1 cellular context compared by ENCODE assay signal in genomic region chr10:19819419-19820033, GRCh38.
TF ChIP-seq lines count a peak whose summit lies in the region.

No MANE protein-coding gene starts in this region.

TF ChIP-seq in SK-N-SH, 30 proteins besides CTCF, POLR2A, EP300 and RAD21 (continued from another document):
- TF ChIP-seq NRF1 (IDR thresholded peaks at IDR 0.05; ENCODE audit: low read depth, low read length), result no peak
- TF ChIP-seq, protein P1, sequence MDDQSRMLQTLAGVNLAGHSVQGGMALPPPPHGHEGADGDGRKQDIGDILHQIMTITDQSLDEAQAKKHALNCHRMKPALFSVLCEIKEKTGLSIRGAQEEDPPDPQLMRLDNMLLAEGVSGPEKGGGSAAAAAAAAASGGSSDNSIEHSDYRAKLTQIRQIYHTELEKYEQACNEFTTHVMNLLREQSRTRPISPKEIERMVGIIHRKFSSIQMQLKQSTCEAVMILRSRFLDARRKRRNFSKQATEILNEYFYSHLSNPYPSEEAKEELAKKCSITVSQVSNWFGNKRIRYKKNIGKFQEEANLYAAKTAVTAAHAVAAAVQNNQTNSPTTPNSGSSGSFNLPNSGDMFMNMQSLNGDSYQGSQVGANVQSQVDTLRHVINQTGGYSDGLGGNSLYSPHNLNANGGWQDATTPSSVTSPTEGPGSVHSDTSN (IDR thresholded peaks at IDR 0.05), result no peak
- TF ChIP-seq, protein P2, sequence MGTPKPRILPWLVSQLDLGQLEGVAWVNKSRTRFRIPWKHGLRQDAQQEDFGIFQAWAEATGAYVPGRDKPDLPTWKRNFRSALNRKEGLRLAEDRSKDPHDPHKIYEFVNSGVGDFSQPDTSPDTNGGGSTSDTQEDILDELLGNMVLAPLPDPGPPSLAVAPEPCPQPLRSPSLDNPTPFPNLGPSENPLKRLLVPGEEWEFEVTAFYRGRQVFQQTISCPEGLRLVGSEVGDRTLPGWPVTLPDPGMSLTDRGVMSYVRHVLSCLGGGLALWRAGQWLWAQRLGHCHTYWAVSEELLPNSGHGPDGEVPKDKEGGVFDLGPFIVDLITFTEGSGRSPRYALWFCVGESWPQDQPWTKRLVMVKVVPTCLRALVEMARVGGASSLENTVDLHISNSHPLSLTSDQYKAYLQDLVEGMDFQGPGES (IDR thresholded peaks at IDR 0.05; ENCODE audit: low read depth, low read length), result no peak
- no peak for TF ChIP-seq GATA2 (CRISPR knock-in tag; IDR thresholded peaks at IDR 0.05)
- no peak for TF ChIP-seq CHD2 (IDR thresholded peaks at IDR 0.05; ENCODE audit: low read length, partially characterized antibody)
- no peak for TF ChIP-seq YY1 (IDR thresholded peaks at IDR 0.05; ENCODE audit: low read depth)
- no peak for TF ChIP-seq EZH2phosphoT487 (IDR thresholded peaks at IDR 0.05; ENCODE audit: borderline replicate concordance, low read depth)
- TF ChIP-seq RXRA (IDR thresholded peaks at IDR 0.05; ENCODE audit: borderline replicate concordance, low read depth), result no peak
- TF ChIP-seq RCOR1 (IDR thresholded peaks at IDR 0.05; ENCODE audit: low read length), result peak; percentile 32; the same call in 1 of the 2 replicates
- no peak for TF ChIP-seq FOXJ3 (CRISPR knock-in tag; IDR thresholded peaks at IDR 0.05)
- no peak for TF ChIP-seq ELF1 (IDR thresholded peaks at IDR 0.05)
- TF ChIP-seq FOXM1 (IDR thresholded peaks at IDR 0.05; ENCODE audit: low read depth), result no peak
- TF ChIP-seq SMC3 (IDR thresholded peaks at IDR 0.05; ENCODE audit: low read depth, low read length), result peak; percentile 82
